Comparison of ENCODE assay signal across 8 cellular contexts in genomic region chr19:35269425-35270117, GRCh38. TPM values are rescaled to one million over a fixed set of nuclear protein-coding genes. Genes with fewer than 3 reads are reported as not detected.
A peak's percentile ranks its signal among the peaks of the same experiment; 100 is the strongest.
DNase-seq lines count a peak whose midpoint lies in the region; ATAC-seq and TF ChIP-seq lines count a peak whose summit lies in the region.

No MANE protein-coding gene starts in this region.

- CTCF ChIA-PET in activated CD4-positive, alpha-beta T cell treated with anti-CD3 and anti-CD28 coated beads for 36 hours (lab: Charles Lee): interaction anchor here (0.5 to 1.0 kb wide), 3 partner anchors 128 to 153 kb away, joined by 3 read pairs; no protein-coding TSS in a partner anchor

- peaks cover 42% of the 10 kb centered on the region for H3K36me3 Mint-ChIP-seq in activated CD4-positive, alpha-beta T cell treated with anti-CD3 and anti-CD28 coated beads for 36 hours (ENCODE audit: low read depth)

- peak; percentile 62 for TF ChIP-seq CTCF in choroid plexus epithelial cell (conservative IDR thresholded peaks at IDR 0.05; ENCODE audit: low read depth, low read length)

- peak; percentile 76 for DNase-seq in ACHN
- DNase-seq in NCI-H345 treated with DMSO at 0.1 percent for 48 hours (lab: John Stamatoyannopoulos, UW; ENCODE audit: unreplicated experiment): peak; percentile 81
- DNase-seq in activated CD4-positive, alpha-beta T cell treated with anti-CD3 and anti-CD28 coated beads for 36 hours: peak; percentile 88
- peak; percentile 84 for DNase-seq in choroid plexus epithelial cell (ENCODE audit: low read depth)
- peak; percentile 63 to 68 for DNase-seq in stimulated activated CD4-positive, alpha-beta T cell treated with anti-CD3 and anti-CD28 coated beads, Interleukin-1b, Interleukin-23, amount 100 ng/mL, for 4 hours (ENCODE audit: low read depth in 2 of 2)

- H3K27ac ChIP-seq in layer of hippocampus (ENCODE audit: low read depth, low read length): peak overlapping the region; percentile 88

- peak; percentile 65 for ATAC-seq in GM18520 (IDR thresholded peaks at IDR 0.05; ENCODE audit: unreplicated experiment)
- peak; percentile 58 for ATAC-seq in HG03108 (IDR thresholded peaks at IDR 0.05; ENCODE audit: unreplicated experiment)
- peak; percentile 68 for ATAC-seq in activated CD4-positive, alpha-beta T cell treated with anti-CD3 and anti-CD28 coated beads for 36 hours

- peak overlapping the region; percentile 63 for H3K27ac Mint-ChIP-seq in activated CD4-positive, alpha-beta T cell treated with anti-CD3 and anti-CD28 coated beads for 36 hours

- H3K9me3 Mint-ChIP-seq in activated CD4-positive, alpha-beta T cell treated with anti-CD3 and anti-CD28 coated beads for 36 hours (ENCODE audit: low read depth): no peaks in the 10 kb centered on the region

- H3K4me3 Mint-ChIP-seq in activated CD4-positive, alpha-beta T cell treated with anti-CD3 and anti-CD28 coated beads for 36 hours: peak overlapping the region; percentile 63

- in situ Hi-C loops in ACHN (cut with HindIII; ENCODE audit: low pct_ligation_motif_present, low pct_unique_long_range_greater_than_20kb, low sequenced_read_pairs): no loop called here

- peak overlapping the region; percentile 66 for H3K4me3 ChIP-seq in choroid plexus epithelial cell (ENCODE audit: low read depth, low read length)

- intact Hi-C loops in activated CD4-positive, alpha-beta T cell treated with anti-CD3 and anti-CD28 coated beads for 36 hours (cut with DNase I, micrococcal nuclease): loop anchor here (1.0 to 5.0 kb wide), 8 partner anchors 57 to 379 kb away; partner anchors contain the start of genes COX6B1 (in 1 of the 2), FXYD5 (in 1 of the 2), HAUS5 (in 1 of the 2) and TMEM147 (in 1 of the 2)

- peaks cover 20% of the 10 kb centered on the region for H3K4me1 Mint-ChIP-seq in activated CD4-positive, alpha-beta T cell treated with anti-CD3 and anti-CD28 coated beads for 36 hours

- POLR2A ChIA-PET in activated CD4-positive, alpha-beta T cell treated with anti-CD3 and anti-CD28 coated beads for 36 hours (lab: Charles Lee): interaction anchor here (0.6 kb wide), 2 partner anchors 69 to 78 kb away, joined by 3 to 4 read pairs; partner anchors contain the start of gene FFAR1

- H3K27me3 ChIP-seq in layer of hippocampus (ENCODE audit: control insufficient read depth, insufficient read depth, low read length): no peaks in the 10 kb centered on the region

- no peaks in the 10 kb centered on the region for H3K27me3 Mint-ChIP-seq in activated CD4-positive, alpha-beta T cell treated with anti-CD3 and anti-CD28 coated beads for 36 hours

RNA-seq across cellular contexts. Expression of gene USF2, which starts 0.8 kb away (rescaled TPM):
- 100 to 1,000 TPM; 116 to 154 TPM for total RNA-seq in activated CD4-positive, alpha-beta T cell treated with anti-CD3 and anti-CD28 coated beads for 36 hours

RNA-seq across cellular contexts. Expression of gene HAMP, which starts 12.8 kb away (rescaled TPM):
- under 1 TPM; 0.25 to 0.30 TPM for total RNA-seq in activated CD4-positive, alpha-beta T cell treated with anti-CD3 and anti-CD28 coated beads for 36 hours

RNA-seq across cellular contexts. Expression of gene LSR, which starts 20.8 kb away (rescaled TPM):
- 10 to 100 TPM; 10.0 to 12.2 TPM for total RNA-seq in activated CD4-positive, alpha-beta T cell treated with anti-CD3 and anti-CD28 coated beads for 36 hours

RNA-seq across cellular contexts. Expression of gene MAG, which starts 22.4 kb away (rescaled TPM):
- total RNA-seq in activated CD4-positive, alpha-beta T cell treated with anti-CD3 and anti-CD28 coated beads for 36 hours: under 1 TPM; 0.19 to 0.34 TPM

RNA-seq across cellular contexts. Expression of gene FAM187B, which starts 41.0 kb away (rescaled TPM):
- not detected for total RNA-seq in activated CD4-positive, alpha-beta T cell treated with anti-CD3 and anti-CD28 coated beads for 36 hours

Comparison
In these comparisons a context has a peak if more than half of its experiments do, and no peak if none do; other contexts are left out.
1. Peak in every context shown above with its lines: DNase-seq, ATAC-seq, H3K4me3 ChIP-seq and H3K27ac ChIP-seq.